1 cellular context compared by ENCODE assay signal in the genomic region with DNA sequence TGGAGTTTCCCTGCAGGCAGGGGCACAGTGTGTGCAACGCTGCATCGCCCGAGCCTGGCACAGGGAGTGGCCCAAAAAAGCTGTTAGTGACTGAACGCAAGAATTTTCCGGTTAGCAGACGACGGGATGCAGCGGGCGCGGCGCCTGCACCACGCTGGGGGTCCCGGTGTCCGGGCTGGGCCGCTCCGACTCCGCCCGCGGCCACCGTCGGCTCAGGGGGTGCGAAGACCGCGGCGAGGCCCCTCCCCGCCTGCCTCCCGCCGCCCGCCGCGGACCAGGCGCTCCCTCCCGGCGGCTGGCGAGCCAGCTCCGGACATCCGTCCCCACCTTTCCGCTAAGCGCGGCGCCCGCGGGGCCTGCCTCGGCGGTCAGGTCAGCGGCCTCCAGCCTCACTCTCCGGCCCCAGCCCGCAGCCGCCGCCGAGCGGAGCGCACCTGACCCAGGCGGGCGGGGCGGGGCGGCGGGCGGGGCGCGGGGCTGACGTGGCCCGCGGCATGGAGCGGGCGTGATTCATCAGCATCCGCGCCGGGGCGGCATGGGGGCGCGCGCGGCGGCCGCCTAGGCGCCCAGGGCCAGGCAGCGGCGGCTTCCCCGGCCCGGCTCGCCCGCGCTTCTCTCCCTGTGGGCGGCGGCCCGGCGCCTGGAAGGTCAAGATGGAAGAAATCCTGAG.
TF ChIP-seq lines count a peak whose summit lies in the region.

A gene with protein sequence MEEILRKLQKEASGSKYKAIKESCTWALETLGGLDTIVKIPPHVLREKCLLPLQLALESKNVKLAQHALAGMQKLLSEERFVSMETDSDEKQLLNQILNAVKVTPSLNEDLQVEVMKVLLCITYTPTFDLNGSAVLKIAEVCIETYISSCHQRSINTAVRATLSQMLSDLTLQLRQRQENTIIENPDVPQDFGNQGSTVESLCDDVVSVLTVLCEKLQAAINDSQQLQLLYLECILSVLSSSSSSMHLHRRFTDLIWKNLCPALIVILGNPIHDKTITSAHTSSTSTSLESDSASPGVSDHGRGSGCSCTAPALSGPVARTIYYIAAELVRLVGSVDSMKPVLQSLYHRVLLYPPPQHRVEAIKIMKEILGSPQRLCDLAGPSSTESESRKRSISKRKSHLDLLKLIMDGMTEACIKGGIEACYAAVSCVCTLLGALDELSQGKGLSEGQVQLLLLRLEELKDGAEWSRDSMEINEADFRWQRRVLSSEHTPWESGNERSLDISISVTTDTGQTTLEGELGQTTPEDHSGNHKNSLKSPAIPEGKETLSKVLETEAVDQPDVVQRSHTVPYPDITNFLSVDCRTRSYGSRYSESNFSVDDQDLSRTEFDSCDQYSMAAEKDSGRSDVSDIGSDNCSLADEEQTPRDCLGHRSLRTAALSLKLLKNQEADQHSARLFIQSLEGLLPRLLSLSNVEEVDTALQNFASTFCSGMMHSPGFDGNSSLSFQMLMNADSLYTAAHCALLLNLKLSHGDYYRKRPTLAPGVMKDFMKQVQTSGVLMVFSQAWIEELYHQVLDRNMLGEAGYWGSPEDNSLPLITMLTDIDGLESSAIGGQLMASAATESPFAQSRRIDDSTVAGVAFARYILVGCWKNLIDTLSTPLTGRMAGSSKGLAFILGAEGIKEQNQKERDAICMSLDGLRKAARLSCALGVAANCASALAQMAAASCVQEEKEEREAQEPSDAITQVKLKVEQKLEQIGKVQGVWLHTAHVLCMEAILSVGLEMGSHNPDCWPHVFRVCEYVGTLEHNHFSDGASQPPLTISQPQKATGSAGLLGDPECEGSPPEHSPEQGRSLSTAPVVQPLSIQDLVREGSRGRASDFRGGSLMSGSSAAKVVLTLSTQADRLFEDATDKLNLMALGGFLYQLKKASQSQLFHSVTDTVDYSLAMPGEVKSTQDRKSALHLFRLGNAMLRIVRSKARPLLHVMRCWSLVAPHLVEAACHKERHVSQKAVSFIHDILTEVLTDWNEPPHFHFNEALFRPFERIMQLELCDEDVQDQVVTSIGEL (N-terminal part only) (plus strand): TSS at position 506 of the 670 bp plus-strand sequence. CDS start 148 bp downstream, at position 654.

TF ChIP-seq in HepG2, 621 proteins besides CTCF, POLR2A, EP300 and RAD21 (continued from another document and continues in another):
- TF ChIP-seq THAP9 (CRISPR knock-in tag; IDR thresholded peaks at IDR 0.05; ENCODE audit: borderline replicate concordance) (no peak), ZKSCAN5 (CRISPR knock-in tag; IDR thresholded peaks at IDR 0.05) (no peak), SKIL (CRISPR knock-in tag; IDR thresholded peaks at IDR 0.05; ENCODE audit: borderline replicate concordance) (no peak), STAT6 (CRISPR knock-in tag; IDR thresholded peaks at IDR 0.05; ENCODE audit: borderline replicate concordance) (no peak), HNRNPH1 (optimal IDR thresholded peaks at IDR 0.05; ENCODE audit: low read depth, low read length) (no peak), ZNF788 (CRISPR knock-in tag; IDR thresholded peaks at IDR 0.05; ENCODE audit: borderline replicate concordance) (no peak), ZNF10 (CRISPR knock-in tag; IDR thresholded peaks at IDR 0.05; ENCODE audit: borderline replicate concordance, low read depth) (no peak), TEAD3 (CRISPR knock-in tag; optimal IDR thresholded peaks at IDR 0.05; ENCODE audit: borderline replicate concordance) (no peak), MTA1 (CRISPR knock-in tag; IDR thresholded peaks at IDR 0.05; ENCODE audit: borderline replicate concordance) (no peak), ZNF510 (CRISPR knock-in tag; IDR thresholded peaks at IDR 0.05; ENCODE audit: low read depth) (no peak), ARNTL (CRISPR knock-in tag; IDR thresholded peaks at IDR 0.05) (no peak), AHDC1 (CRISPR knock-in tag; IDR thresholded peaks at IDR 0.05; ENCODE audit: borderline replicate concordance) (no peak), PHF21A (CRISPR knock-in tag; IDR thresholded peaks at IDR 0.05) (no peak; the same call in 1 of the 2 replicates), KAT7 (CRISPR knock-in tag; IDR thresholded peaks at IDR 0.05; ENCODE audit: borderline replicate concordance) (0 out of 2 replicates have a peak, but pooled peaks have one; percentile 6), ZNF180 (CRISPR knock-in tag; IDR thresholded peaks at IDR 0.05; ENCODE audit: borderline replicate concordance, low read depth) (no peak), ZNF569 (CRISPR knock-in tag; IDR thresholded peaks at IDR 0.05; ENCODE audit: borderline replicate concordance) (no peak), CSRNP1 (CRISPR knock-in tag; IDR thresholded peaks at IDR 0.05) (no peak), ZNF235 (CRISPR knock-in tag; IDR thresholded peaks at IDR 0.05; ENCODE audit: borderline replicate concordance) (peak; percentile 61; the same call in 1 of the 2 replicates), ZNF441 (CRISPR knock-in tag; IDR thresholded peaks at IDR 0.05; ENCODE audit: borderline replicate concordance) (peak; percentile 89), RFXANK (CRISPR knock-in tag; IDR thresholded peaks at IDR 0.05) (no peak), ZNF230 (CRISPR knock-in tag; IDR thresholded peaks at IDR 0.05) (no peak)
- TF ChIP-seq, protein P1, sequence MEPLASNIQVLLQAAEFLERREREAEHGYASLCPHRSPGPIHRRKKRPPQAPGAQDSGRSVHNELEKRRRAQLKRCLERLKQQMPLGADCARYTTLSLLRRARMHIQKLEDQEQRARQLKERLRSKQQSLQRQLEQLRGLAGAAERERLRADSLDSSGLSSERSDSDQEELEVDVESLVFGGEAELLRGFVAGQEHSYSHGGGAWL (CRISPR knock-in tag; IDR thresholded peaks at IDR 0.05) = no peak
- TF ChIP-seq, protein P2, sequence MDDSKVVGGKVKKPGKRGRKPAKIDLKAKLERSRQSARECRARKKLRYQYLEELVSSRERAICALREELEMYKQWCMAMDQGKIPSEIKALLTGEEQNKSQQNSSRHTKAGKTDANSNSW (CRISPR knock-in tag; IDR thresholded peaks at IDR 0.05; ENCODE audit: borderline replicate concordance) = no peak; the same call in 1 of the 2 replicates
- TF ChIP-seq, protein P3, sequence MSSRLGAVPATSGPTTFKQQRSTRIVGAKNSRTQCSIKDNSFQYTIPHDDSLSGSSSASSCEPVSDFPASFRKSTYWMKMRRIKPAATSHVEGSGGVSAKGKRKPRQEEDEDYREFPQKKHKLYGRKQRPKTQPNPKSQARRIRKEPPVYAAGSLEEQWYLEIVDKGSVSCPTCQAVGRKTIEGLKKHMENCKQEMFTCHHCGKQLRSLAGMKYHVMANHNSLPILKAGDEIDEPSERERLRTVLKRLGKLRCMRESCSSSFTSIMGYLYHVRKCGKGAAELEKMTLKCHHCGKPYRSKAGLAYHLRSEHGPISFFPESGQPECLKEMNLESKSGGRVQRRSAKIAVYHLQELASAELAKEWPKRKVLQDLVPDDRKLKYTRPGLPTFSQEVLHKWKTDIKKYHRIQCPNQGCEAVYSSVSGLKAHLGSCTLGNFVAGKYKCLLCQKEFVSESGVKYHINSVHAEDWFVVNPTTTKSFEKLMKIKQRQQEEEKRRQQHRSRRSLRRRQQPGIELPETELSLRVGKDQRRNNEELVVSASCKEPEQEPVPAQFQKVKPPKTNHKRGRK (CRISPR knock-in tag; IDR thresholded peaks at IDR 0.05) = no peak
